Comparison of ENCODE assay signal across 31 cellular contexts in the genomic region with DNA sequence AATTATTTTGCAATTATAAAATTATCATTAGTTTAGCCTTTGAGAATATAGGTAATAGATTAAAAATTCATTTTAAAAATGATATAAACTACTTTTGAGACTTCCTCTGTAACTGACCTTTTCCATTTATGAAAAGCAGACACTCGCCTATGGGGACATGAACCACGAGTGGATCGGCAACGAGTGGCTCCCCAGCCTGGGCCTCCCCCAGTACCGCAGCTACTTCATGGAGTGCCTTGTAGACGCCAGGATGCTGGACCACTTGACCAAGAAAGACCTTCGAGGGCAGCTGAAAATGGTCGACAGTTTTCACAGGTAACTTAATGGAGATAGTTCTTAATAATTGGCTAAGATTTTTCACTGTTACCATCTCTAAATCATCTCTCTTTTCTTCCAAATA.
"Had no signal": no experiment of that assay in that cellular context is flagged by ENCODE, and none has a peak within 500 bp of the region (broad histone marks: within the 10 kb centered on the region; RNA-seq: fewer than 3 reads in every experiment).

No MANE protein-coding gene starts in this region.

- H3K27me3 ChIP-seq: adrenal gland, body of pancreas, brain microvascular endothelial cell, breast epithelium had no signal

- H3K27ac ChIP-seq: adrenal gland, body of pancreas, brain microvascular endothelial cell, breast epithelium, VCaP had no signal

- H3K36me3 ChIP-seq: breast epithelium had no signal

- DNase-seq: activated B cell treated with CpG ODN at 0.5 μM for 24 hours; activated CD4-positive, alpha-beta memory T cell treated with anti-CD3 and anti-CD28 coated beads for 36 hours; activated CD4-positive, alpha-beta T cell treated with anti-CD3 and anti-CD28 coated beads for 4 hours; activated CD4-positive, alpha-beta T cell treated with anti-CD3 and anti-CD28 coated beads, Interleukin-2, amount 10 ng/mL, durations not matched to agents 24 days and 14 days; activated CD4-positive, alpha-beta T cell treated with anti-CD3 and anti-CD28 coated beads, Interleukin-2, amount 50 U/mL, for 1 hour; activated CD4-positive, alpha-beta T cell treated with anti-CD3 and anti-CD28 coated beads, Interleukin-2, amount 50 U/mL, for 4 hours; activated CD4-positive, CD25-positive, alpha-beta regulatory T cell treated with anti-CD3 and anti-CD28 coated beads, Interleukin-2, amount 50 U/mL, for 72 hours; activated CD8-positive, alpha-beta memory T cell treated with anti-CD3 and anti-CD28 coated beads, Interleukin-2, amount 50 U/mL, for 4 hours; activated CD8-positive, alpha-beta T cell treated with anti-CD3 and anti-CD28 coated beads for 36 hours; activated effector memory CD4-positive, alpha-beta T cell treated with anti-CD3 and anti-CD28 coated beads, Interleukin-2, amount 50 U/mL, for 16 hours; activated gamma-delta T cell treated with Interleukin-2 at 50 U/mL for 16 hours; activated naive CD4-positive, alpha-beta T cell; activated naive CD4-positive, alpha-beta T cell treated with anti-CD3 and anti-CD28 coated beads for 36 hours; activated naive CD4-positive, alpha-beta T cell treated with anti-CD3 and anti-CD28 coated beads, Interleukin-2, amount 50 U/mL, for 16 hours; activated naive CD8-positive, alpha-beta T cell treated with anti-CD3 and anti-CD28 coated beads for 36 hours; activated T-cell treated with anti-CD3 and anti-CD28 coated beads for 4 hours; activated T-cell treated with anti-CD3 and anti-CD28 coated beads, Interleukin-2, amount 50 U/mL, for 1 hour; activated T-cell treated with anti-CD3 and anti-CD28 coated beads, Interleukin-2, amount 50 U/mL, for 4 hours; activated T-cell treated with anti-CD3 and anti-CD28 coated beads, Interleukin-2, amount 50 U/mL, for 72 hours; amniotic stem cell; body of pancreas; brain microvascular endothelial cell; central memory CD4-positive, alpha-beta T cell; T-helper 1 cell; T-helper 2 cell; T-helper 9 cell had no signal

- H3K4me1 ChIP-seq: adrenal gland, body of pancreas, breast epithelium had no signal

- H3K4me3 ChIP-seq: adrenal gland, body of pancreas, breast epithelium had no signal

- ATAC-seq: activated CD8-positive, alpha-beta T cell treated with anti-CD3 and anti-CD28 coated beads for 36 hours; activated naive CD4-positive, alpha-beta T cell treated with anti-CD3 and anti-CD28 coated beads, Interleukin-2, amount 50 U/mL, for 72 hours; activated T-cell treated with anti-CD3 and anti-CD28 coated beads, Interleukin-2, amount 50 U/mL, for 4 hours; activated T-cell treated with anti-CD3 and anti-CD28 coated beads, Interleukin-2, amount 50 U/mL, for 72 hours; activated T-helper 17 cell treated with anti-CD3 and anti-CD28 coated beads, Interleukin-2, amount 50 U/mL, for 72 hours; body of pancreas had no signal

- H3K9me3 ChIP-seq: adrenal gland, body of pancreas, breast epithelium had no signal
